ENCODE assay signal across 1 cellular context in the genomic region with DNA sequence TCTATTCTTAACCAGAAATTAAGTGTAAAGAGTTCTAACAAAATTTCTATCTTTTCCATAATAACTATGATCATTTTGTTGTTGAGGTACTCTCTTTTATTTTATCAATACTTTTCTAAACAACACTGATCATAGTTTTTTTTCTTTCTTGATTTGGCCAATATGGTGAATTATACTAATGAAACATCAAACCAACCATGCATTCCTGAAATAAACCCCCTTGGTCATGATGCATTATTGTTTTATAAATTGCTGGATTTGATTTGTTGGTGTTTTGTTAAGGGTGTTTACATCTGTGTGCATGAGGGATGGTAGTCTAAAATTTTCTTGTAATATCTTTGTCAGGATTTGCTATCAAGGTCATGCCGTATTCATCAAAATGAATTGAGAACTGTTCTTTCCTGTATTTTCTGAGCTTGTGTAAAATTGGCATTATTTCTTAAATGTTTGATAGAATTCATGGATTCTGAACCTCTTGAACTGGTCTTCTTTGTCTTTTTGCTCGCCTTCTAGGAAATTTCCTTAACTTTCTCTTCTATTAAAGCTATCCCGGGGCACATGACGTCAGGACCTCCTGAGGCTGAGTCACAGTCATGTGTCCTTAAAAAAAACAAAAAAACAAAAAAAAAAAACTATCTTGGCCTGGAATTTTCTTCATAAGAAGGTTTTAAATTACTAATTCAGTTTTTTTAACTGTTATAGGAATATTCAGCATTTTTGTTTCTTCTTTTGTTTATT.
TF ChIP-seq lines count a peak whose summit lies in the region.

No MANE protein-coding gene starts in this region.

TF ChIP-seq in K562, 482 proteins besides CTCF, POLR2A, EP300 and RAD21:
- TF ChIP-seq, protein P1, sequence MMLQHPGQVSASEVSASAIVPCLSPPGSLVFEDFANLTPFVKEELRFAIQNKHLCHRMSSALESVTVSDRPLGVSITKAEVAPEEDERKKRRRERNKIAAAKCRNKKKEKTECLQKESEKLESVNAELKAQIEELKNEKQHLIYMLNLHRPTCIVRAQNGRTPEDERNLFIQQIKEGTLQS (IDR thresholded peaks at IDR 0.05) = peak; percentile 70
- TF ChIP-seq, protein P1 (CRISPR knock-in tag; conservative IDR thresholded peaks at IDR 0.05) = no peak
- TF ChIP-seq, protein P2, sequence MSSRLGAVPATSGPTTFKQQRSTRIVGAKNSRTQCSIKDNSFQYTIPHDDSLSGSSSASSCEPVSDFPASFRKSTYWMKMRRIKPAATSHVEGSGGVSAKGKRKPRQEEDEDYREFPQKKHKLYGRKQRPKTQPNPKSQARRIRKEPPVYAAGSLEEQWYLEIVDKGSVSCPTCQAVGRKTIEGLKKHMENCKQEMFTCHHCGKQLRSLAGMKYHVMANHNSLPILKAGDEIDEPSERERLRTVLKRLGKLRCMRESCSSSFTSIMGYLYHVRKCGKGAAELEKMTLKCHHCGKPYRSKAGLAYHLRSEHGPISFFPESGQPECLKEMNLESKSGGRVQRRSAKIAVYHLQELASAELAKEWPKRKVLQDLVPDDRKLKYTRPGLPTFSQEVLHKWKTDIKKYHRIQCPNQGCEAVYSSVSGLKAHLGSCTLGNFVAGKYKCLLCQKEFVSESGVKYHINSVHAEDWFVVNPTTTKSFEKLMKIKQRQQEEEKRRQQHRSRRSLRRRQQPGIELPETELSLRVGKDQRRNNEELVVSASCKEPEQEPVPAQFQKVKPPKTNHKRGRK (tag; IDR thresholded peaks at IDR 0.05) = peak; percentile 28; the same call in 1 of the 2 replicates
- TF ChIP-seq CBX3 (IDR thresholded peaks at IDR 0.05; ENCODE audit: borderline replicate concordance in 1 of 2, low read length in 2 of 2) = peak in 1 of 2 experiments; percentile 21; a peak in 1 of 3 replicates
- TF ChIP-seq ZNF384 (IDR thresholded peaks at IDR 0.05; ENCODE audit: low read depth, low read length) = peak; percentile 50; the same call in 1 of the 2 replicates
- TF ChIP-seq FOSL1 (tag; conservative IDR thresholded peaks at IDR 0.05) = peak; percentile 75
- TF ChIP-seq, protein P3, sequence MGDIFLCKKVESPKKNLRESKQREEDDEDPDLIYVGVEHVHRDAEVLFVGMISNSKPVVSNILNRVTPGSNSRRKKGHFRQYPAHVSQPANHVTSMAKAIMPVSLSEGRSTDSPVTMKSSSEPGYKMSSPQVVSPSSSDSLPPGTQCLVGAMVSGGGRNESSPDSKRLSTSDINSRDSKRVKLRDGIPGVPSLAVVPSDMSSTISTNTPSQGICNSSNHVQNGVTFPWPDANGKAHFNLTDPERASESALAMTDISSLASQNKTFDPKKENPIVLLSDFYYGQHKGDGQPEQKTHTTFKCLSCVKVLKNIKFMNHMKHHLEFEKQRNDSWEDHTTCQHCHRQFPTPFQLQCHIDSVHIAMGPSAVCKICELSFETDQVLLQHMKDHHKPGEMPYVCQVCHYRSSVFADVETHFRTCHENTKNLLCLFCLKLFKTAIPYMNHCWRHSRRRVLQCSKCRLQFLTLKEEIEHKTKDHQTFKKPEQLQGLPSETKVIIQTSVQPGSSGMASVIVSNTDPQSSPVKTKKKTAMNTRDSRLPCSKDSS (IDR thresholded peaks at IDR 0.05; ENCODE audit: low read depth, partially characterized antibody) = peak; percentile 39
- TF ChIP-seq, protein P4, sequence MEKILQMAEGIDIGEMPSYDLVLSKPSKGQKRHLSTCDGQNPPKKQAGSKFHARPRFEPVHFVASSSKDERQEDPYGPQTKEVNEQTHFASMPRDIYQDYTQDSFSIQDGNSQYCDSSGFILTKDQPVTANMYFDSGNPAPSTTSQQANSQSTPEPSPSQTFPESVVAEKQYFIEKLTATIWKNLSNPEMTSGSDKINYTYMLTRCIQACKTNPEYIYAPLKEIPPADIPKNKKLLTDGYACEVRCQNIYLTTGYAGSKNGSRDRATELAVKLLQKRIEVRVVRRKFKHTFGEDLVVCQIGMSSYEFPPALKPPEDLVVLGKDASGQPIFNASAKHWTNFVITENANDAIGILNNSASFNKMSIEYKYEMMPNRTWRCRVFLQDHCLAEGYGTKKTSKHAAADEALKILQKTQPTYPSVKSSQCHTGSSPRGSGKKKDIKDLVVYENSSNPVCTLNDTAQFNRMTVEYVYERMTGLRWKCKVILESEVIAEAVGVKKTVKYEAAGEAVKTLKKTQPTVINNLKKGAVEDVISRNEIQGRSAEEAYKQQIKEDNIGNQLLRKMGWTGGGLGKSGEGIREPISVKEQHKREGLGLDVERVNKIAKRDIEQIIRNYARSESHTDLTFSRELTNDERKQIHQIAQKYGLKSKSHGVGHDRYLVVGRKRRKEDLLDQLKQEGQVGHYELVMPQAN (IDR thresholded peaks at IDR 0.05; ENCODE audit: borderline replicate concordance) = 0 out of 2 replicates have a peak, but pooled peaks have one; percentile 28
- 0 out of 2 replicates have a peak, but pooled peaks have one; percentile 44 for TF ChIP-seq TRIM28 (IDR thresholded peaks at IDR 0.05)
- TF ChIP-seq MAFG (tag; conservative IDR thresholded peaks at IDR 0.05) = no peak
- no peak for TF ChIP-seq SP1 (CRISPR knock-in tag; IDR thresholded peaks at IDR 0.05)
- peak; percentile 99 for TF ChIP-seq ZNF324 (CRISPR knock-in tag; IDR thresholded peaks at IDR 0.05)
- TF ChIP-seq TRIM24 (IDR thresholded peaks at IDR 0.05) = peak; percentile 76 to 85
- no peak for TF ChIP-seq ATF1 (CRISPR knock-in tag; IDR thresholded peaks at IDR 0.05)
- TF ChIP-seq ATF1 (tag; IDR thresholded peaks at IDR 0.05) = 0 out of 2 replicates have a peak, but pooled peaks have one; percentile 4
- TF ChIP-seq, protein P5, sequence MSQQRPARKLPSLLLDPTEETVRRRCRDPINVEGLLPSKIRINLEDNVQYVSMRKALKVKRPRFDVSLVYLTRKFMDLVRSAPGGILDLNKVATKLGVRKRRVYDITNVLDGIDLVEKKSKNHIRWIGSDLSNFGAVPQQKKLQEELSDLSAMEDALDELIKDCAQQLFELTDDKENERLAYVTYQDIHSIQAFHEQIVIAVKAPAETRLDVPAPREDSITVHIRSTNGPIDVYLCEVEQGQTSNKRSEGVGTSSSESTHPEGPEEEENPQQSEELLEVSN (IDR thresholded peaks at IDR 0.05; ENCODE audit: borderline replicate concordance in 1 of 2, extremely low read depth in 1 of 2, insufficient read depth in 1 of 2, insufficient read length in 1 of 2, low read depth in 1 of 2, low read length in 1 of 2, poor library complexity in 1 of 2, severe bottlenecking in 1 of 2) = no peak
